Comparison of ENCODE assay signal across 8 cellular contexts in genomic region chr1:222455188-222455879, GRCh38.
DNase-seq lines count a peak whose midpoint lies in the region; ATAC-seq and TF ChIP-seq lines count a peak whose summit lies in the region.

No MANE protein-coding gene starts in this region.

- H3K4me2 ChIP-seq in HCT116 (ENCODE audit: low read length), result peak overlapping the region; percentile 50
- peak overlapping the region; percentile 49 for H3K4me2 ChIP-seq in parathyroid adenoma (ENCODE audit: low read length)

- intact Hi-C loops in HCT116 (cut with micrococcal nuclease), result loop anchor here (1.0 to 10.0 kb wide), 8 partner anchors 331 to 1645 kb away; partner anchors contain the start of genes DUSP10 and HLX

- peaks cover 0 to 5% of the 10 kb centered on the region in 2 experiments; a peak in 1 of 4 replicates for H3K4me1 ChIP-seq in HCT116 (ENCODE audit: control insufficient read depth in 1 of 2, insufficient read depth in 2 of 2, low read length in 2 of 2)
- H3K4me1 ChIP-seq in parathyroid adenoma, result no peaks in the 10 kb centered on the region
- peaks cover 0 to 12% (median 0%) of the 10 kb centered on the region in 4 donors for H3K4me1 ChIP-seq in tibial nerve

- BruUV-seq in HCT116 (replicated peaks; lab: Mats Ljungman, UMichigan), result no TSS peak

- H3K4me3 ChIP-seq in HCT116 (replicated peaks in 1 of 2; ENCODE audit: low read depth in 1 of 2, low read length in 2 of 2) (no peak overlapping the region), MG63 (peak overlapping the region; percentile 14; the same call in 1 of the 2 replicates), parathyroid adenoma (ENCODE audit: low read depth, low read length) (no peak overlapping the region), tibial nerve (peak overlapping the region in 1 of 4 donors; percentile 1)

- H3K27me3 ChIP-seq in HCT116 (ENCODE audit: insufficient read depth, low read length) (no peaks in the 10 kb centered on the region), MG63 (no peaks in the 10 kb centered on the region), parathyroid adenoma (ENCODE audit: control insufficient read depth, insufficient read depth, low read length) (no peaks in the 10 kb centered on the region), tibial nerve (no peaks in the 10 kb centered on the region)

- H4K20me1 ChIP-seq in HCT116 (ENCODE audit: insufficient read depth), result no peaks in the 10 kb centered on the region

- CTCF ChIA-PET in HCT116 (lab: Charles Lee), result interaction anchor here (0.6 to 2.6 kb wide), 25 partner anchors 8 to 1618 kb away, joined by 3 to 25 read pairs (median 4); partner anchors contain the start of genes DUSP10 and HLX

- H3K9ac ChIP-seq in HCT116 (ENCODE audit: low read length) (no peak overlapping the region), parathyroid adenoma (no peak overlapping the region)

- TF ChIP-seq RAD21 in HCT116 (IDR thresholded peaks at IDR 0.05; ENCODE audit: low read depth), result peak; percentile 98

- RAD21 ChIA-PET in HCT116 (lab: Charles Lee; ENCODE audit: low non-redundant PET in 1 of 2, low total read pairs in 2 of 2, uncharacterized antibody in 2 of 2, unreplicated experiment in 2 of 2), result interaction anchor here (1.0 kb wide), 2 partner anchors 977 kb away, joined by 3 to 6 read pairs; no protein-coding TSS in a partner anchor

- H3K79me2 ChIP-seq in HCT116 (ENCODE audit: insufficient read depth, low read length) (no peaks in the 10 kb centered on the region), parathyroid adenoma (no peaks in the 10 kb centered on the region)

- TF ChIP-seq POLR2A in HCT116 (IDR thresholded peaks at IDR 0.05; ENCODE audit: borderline replicate concordance, extremely low read depth, insufficient read depth, insufficient read length) (no peak), tibial nerve (IDR thresholded peaks at IDR 0.05) (no peak)

- H3K9me2 ChIP-seq in HCT116 (ENCODE audit: insufficient read depth), result no peaks in the 10 kb centered on the region

- H3K36me3 ChIP-seq in HCT116 (ENCODE audit: control insufficient read depth in 1 of 2, insufficient read depth in 2 of 2, low read length in 2 of 2) (no peaks in the 10 kb centered on the region), MG63 (no peaks in the 10 kb centered on the region), parathyroid adenoma (ENCODE audit: control insufficient read depth, insufficient read depth, low read length) (no peaks in the 10 kb centered on the region), tibial nerve (no peaks in the 10 kb centered on the region)

- peak; percentile 98 for ATAC-seq in HCT116

- H3K27ac ChIP-seq in HCT116 (ENCODE audit: low read depth, low read length) (no peak overlapping the region), parathyroid adenoma (no peak overlapping the region), tibial nerve (peak overlapping the region in 2 of 4 donors; percentile 29 to 45)

- no peaks in the 10 kb centered on the region for H3K9me3 ChIP-seq in HCT116 (ENCODE audit: control insufficient read depth in 1 of 2, insufficient read depth in 1 of 2, low read depth in 1 of 2, low read length in 2 of 2)
- H3K9me3 ChIP-seq in MG63, result peaks cover 17% of the 10 kb centered on the region
- H3K9me3 ChIP-seq in parathyroid adenoma (ENCODE audit: control insufficient read depth, low read length), result no peaks in the 10 kb centered on the region
- H3K9me3 ChIP-seq in tibial nerve, result peaks cover 0 to 17% (median 0%) of the 10 kb centered on the region in 4 donors

- WGBS in tibial nerve, 2 donors, result 2 to 3% methylated on average over 16 of the region's 16 CpGs

- TF ChIP-seq EP300 in tibial nerve (IDR thresholded peaks at IDR 0.05), result no peak

- DNase-seq in GM04504 (ENCODE audit: low read depth) (peak; percentile 85), HCT116 (ENCODE audit: low read depth, low spot score) (peak; percentile 64), MG63 (peak; percentile 83), SIG-M5 treated with dmso at 0.1 percent for 504 hours (lab: John Stamatoyannopoulos, UW; ENCODE audit: unreplicated experiment) (peak; percentile 96), germinal center (ENCODE audit: low spot score) (peak; percentile 75), tibial nerve (ENCODE audit: low spot score in 2 of 2) (peak; percentile 78 to 95)
- peak; percentile 72 for DNase-seq in activated gamma-delta T cell treated with anti-CD3 and anti-CD28 coated beads, Interleukin-2, amount 50 U/mL, for 16 hours (ENCODE audit: low read depth)

- peak; percentile 88 to 97 (median 94) for TF ChIP-seq CTCF in HCT116 (IDR thresholded peaks at IDR 0.05 in 2 of 3, conservative IDR thresholded peaks at IDR 0.05 in 1 of 3; ENCODE audit: borderline replicate concordance in 1 of 3, insufficient read depth in 1 of 3, low read depth in 2 of 3, low read length in 2 of 3)
- TF ChIP-seq CTCF in parathyroid adenoma (IDR thresholded peaks at IDR 0.05), result peak; percentile 71
- TF ChIP-seq CTCF in tibial nerve (IDR thresholded peaks at IDR 0.05), result peak; percentile 83 to 92 (median 85)

- POLR2A ChIA-PET in HCT116 (lab: Charles Lee), result no interaction called here

- H2AFZ ChIP-seq in HCT116 (ENCODE audit: low read depth, low read length, poor library complexity, severe bottlenecking) (peak overlapping the region; percentile 91), parathyroid adenoma (peak overlapping the region; percentile 56)

TF ChIP-seq in HCT116, 20 proteins besides CTCF, POLR2A, EP300 and RAD21:
- 0 out of 2 replicates have a peak, but pooled peaks have one; percentile 6 for TF ChIP-seq JUND (IDR thresholded peaks at IDR 0.05)
- no peak for TF ChIP-seq FOSL1 (IDR thresholded peaks at IDR 0.05; ENCODE audit: low read depth)
- no peak for TF ChIP-seq ZBTB33 (IDR thresholded peaks at IDR 0.05; ENCODE audit: extremely low read depth, insufficient replicate concordance, low read length)
- TF ChIP-seq, protein P1, sequence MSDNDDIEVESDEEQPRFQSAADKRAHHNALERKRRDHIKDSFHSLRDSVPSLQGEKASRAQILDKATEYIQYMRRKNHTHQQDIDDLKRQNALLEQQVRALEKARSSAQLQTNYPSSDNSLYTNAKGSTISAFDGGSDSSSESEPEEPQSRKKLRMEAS (IDR thresholded peaks at IDR 0.05), result peak; percentile 51
- TF ChIP-seq YY1 (IDR thresholded peaks at IDR 0.05; ENCODE audit: extremely low read depth, insufficient replicate concordance, low read depth, low read length), result peak; percentile 44
- TF ChIP-seq, protein P2, sequence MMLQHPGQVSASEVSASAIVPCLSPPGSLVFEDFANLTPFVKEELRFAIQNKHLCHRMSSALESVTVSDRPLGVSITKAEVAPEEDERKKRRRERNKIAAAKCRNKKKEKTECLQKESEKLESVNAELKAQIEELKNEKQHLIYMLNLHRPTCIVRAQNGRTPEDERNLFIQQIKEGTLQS (IDR thresholded peaks at IDR 0.05), result peak; percentile 61; the same call in 1 of the 2 replicates
- no peak for TF ChIP-seq SRF (IDR thresholded peaks at IDR 0.05; ENCODE audit: low read depth)
- TF ChIP-seq CEBPB (IDR thresholded peaks at IDR 0.05; ENCODE audit: low read depth), result peak; percentile 82
